8 cellular contexts compared by ENCODE assay signal in the genomic region with DNA sequence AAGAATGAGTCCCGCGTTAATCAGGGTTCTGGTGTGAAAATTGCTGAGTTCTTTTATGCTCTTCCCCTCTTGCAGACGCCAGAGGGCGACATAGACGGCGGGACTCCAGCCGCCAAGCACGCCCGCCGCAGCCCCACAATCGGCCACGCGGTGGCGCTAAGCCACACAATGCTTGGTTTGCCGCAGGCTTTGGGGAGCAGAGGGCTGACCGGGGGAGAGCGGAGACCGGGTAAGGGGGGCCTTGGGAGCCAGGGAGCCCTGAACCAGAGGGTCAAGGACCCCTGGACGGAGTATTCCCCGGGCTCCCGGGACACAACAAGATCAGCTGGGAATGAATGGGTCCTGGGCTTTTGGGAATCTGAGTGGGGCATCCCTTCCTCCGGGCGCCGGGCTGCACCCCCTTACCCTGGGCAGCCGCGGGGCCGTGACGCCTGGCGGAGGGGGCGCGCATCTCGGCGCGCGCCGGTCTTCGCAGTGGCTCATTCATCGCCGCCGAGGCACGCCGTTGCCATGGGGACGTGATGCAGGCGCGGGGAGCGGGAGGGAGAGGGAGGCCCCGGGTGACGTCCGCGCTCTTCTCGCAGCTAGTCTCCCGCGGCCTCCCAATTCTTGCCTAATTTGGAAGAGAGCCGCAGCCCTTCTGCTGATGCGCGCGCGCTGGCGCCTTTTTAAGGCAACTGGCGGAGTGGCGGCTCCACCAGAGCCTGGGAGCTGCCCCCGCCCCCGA. TPM values are rescaled to one million over a fixed set of nuclear protein-coding genes. Genes with fewer than 3 reads are reported as not detected.
DNase-seq lines count a peak whose midpoint lies in the region; ATAC-seq and TF ChIP-seq lines count a peak whose summit lies in the region.

No MANE protein-coding gene starts in this region.

- peaks cover 19% of the 10 kb centered on the region for H3K27me3 Mint-ChIP-seq in activated T-helper 17 cell treated with anti-CD3 and anti-CD28 coated beads, Interleukin-2, amount 50 U/mL, for 72 hours
- peaks cover 60% of the 10 kb centered on the region for H3K27me3 Mint-ChIP-seq in nephron (ENCODE audit: low read depth)

- peaks cover 4% of the 10 kb centered on the region for H3K4me1 Mint-ChIP-seq in activated T-helper 17 cell treated with anti-CD3 and anti-CD28 coated beads, Interleukin-2, amount 50 U/mL, for 72 hours
- H3K4me1 Mint-ChIP-seq in nephron, result no peaks in the 10 kb centered on the region

- H3K9me3 ChIP-seq in A673 (ENCODE audit: low read depth, low read length, poor library complexity, severe bottlenecking), result no peaks in the 10 kb centered on the region

- peaks cover 4% of the 10 kb centered on the region for H3K4me1 ChIP-seq in A673 (ENCODE audit: insufficient read depth, low read length, poor library complexity, severe bottlenecking)

- peak overlapping the region; percentile 74 for H3K4me3 Mint-ChIP-seq in activated T-helper 17 cell treated with anti-CD3 and anti-CD28 coated beads, Interleukin-2, amount 50 U/mL, for 72 hours
- H3K4me3 Mint-ChIP-seq in nephron, result peak overlapping the region; percentile 80 to 88 (median 84)

- POLR2A ChIA-PET in A673 (lab: Charles Lee; ENCODE audit: low non-redundant PET), result interaction anchor here (1.0 kb wide), 1 partner anchor 269 kb away, joined by 3 read pairs; a partner anchor contains a TSS

- no TSS peak for BruUV-seq in A673 (replicated peaks; lab: Mats Ljungman, UMichigan)

- no peaks in the 10 kb centered on the region for H3K36me3 Mint-ChIP-seq in activated T-helper 17 cell treated with anti-CD3 and anti-CD28 coated beads, Interleukin-2, amount 50 U/mL, for 72 hours (ENCODE audit: low read depth)
- H3K36me3 Mint-ChIP-seq in nephron (ENCODE audit: low read depth), result no peaks in the 10 kb centered on the region

- peak overlapping the region; percentile 76 for H3K27ac ChIP-seq in A673 (ENCODE audit: low read depth, low read length, poor library complexity, severe bottlenecking)

- intact Hi-C loops in A673 (cut with micrococcal nuclease; ENCODE audit: unreplicated experiment), result loop anchor here (1.0 to 5.0 kb wide), 5 partner anchors 22 to 424 kb away; a partner anchor contains a TSS

- H3K36me3 ChIP-seq in A673 (ENCODE audit: insufficient read depth, low read length, poor library complexity, severe bottlenecking), result no peaks in the 10 kb centered on the region

- DNase-seq in A673 (ENCODE audit: low spot score) (peak; percentile 97), LoVo (ENCODE audit: low spot score) (peak; percentile 80), RPMI8226 (peak; percentile 93), fibroblast of the aortic adventitia (ENCODE audit: low read depth) (peak; percentile 85)
- DNase-seq in stimulated activated naive CD4-positive, alpha-beta T cell (lab: John Stamatoyannopoulos, UW), result peak; percentile 79 to 92 (median 88)

- TF ChIP-seq CTCF in A673 (conservative IDR thresholded peaks at IDR 0.05; ENCODE audit: low read depth, low read length), result peak; percentile 100
- peak; percentile 100 for TF ChIP-seq CTCF in fibroblast of the aortic adventitia (IDR thresholded peaks at IDR 0.05; ENCODE audit: insufficient read depth, low read length)
- TF ChIP-seq CTCF in nephron (IDR thresholded peaks at IDR 0.05; ENCODE audit: unreplicated experiment in 3 of 3), result peak; percentile 100

- H3K4me3 ChIP-seq in A673 (ENCODE audit: low read depth, low read length, poor library complexity, severe bottlenecking) (peak overlapping the region; percentile 43), fibroblast of the aortic adventitia (ENCODE audit: low read depth, low read length) (peak overlapping the region; percentile 60)

- ATAC-seq in GM18868 (IDR thresholded peaks at IDR 0.05; ENCODE audit: unreplicated experiment), result peak; percentile 67
- peak; percentile 86 for ATAC-seq in activated T-helper 17 cell treated with anti-CD3 and anti-CD28 coated beads, Interleukin-2, amount 50 U/mL, for 72 hours (replicated peaks)

- no peak overlapping the region for H3K27ac Mint-ChIP-seq in activated T-helper 17 cell treated with anti-CD3 and anti-CD28 coated beads, Interleukin-2, amount 50 U/mL, for 72 hours
- no peak overlapping the region for H3K27ac Mint-ChIP-seq in nephron

- H3K27me3 ChIP-seq in A673 (replicated peaks; ENCODE audit: insufficient read depth, low read depth, low read length, poor library complexity), result peaks cover 26% of the 10 kb centered on the region

- CTCF ChIA-PET in A673 (lab: Charles Lee), result interaction anchor here (0.7 to 2.1 kb wide), 9 partner anchors 8 to 270 kb away, joined by 3 to 10 read pairs (median 3); a partner anchor contains a TSS

- H3K9me3 Mint-ChIP-seq in activated T-helper 17 cell treated with anti-CD3 and anti-CD28 coated beads, Interleukin-2, amount 50 U/mL, for 72 hours, result no peaks in the 10 kb centered on the region
- H3K9me3 Mint-ChIP-seq in nephron, result no peaks in the 10 kb centered on the region

RNA-seq across cellular contexts. Expression of a gene that starts 12.2 kb away (rescaled TPM):
- total RNA-seq in A673 (2021) (not detected in 2 replicates), fibroblast of the aortic adventitia (ENCODE audit: low replicate concordance) (0.18 TPM in 1 of 2 replicates, not detected in the other)
- under 1 TPM; 0.21 to 0.28 TPM for total RNA-seq in activated T-helper 17 cell treated with anti-CD3 and anti-CD28 coated beads, Interleukin-2, amount 50 U/mL, for 72 hours

RNA-seq across cellular contexts. Expression of a gene that starts 30.0 kb away (rescaled TPM):
- total RNA-seq in A673 (2021), result 96.5 and 97.9 TPM in 2 replicates
- total RNA-seq in activated T-helper 17 cell treated with anti-CD3 and anti-CD28 coated beads, Interleukin-2, amount 50 U/mL, for 72 hours, result 100 to 1,000 TPM in 1 of 2 donors, 10 to 100 TPM in 1; 56.1 to 131 TPM
- total RNA-seq in fibroblast of the aortic adventitia (ENCODE audit: low replicate concordance), result 39.4 and 40.0 TPM in 2 replicates

RNA-seq across cellular contexts. Expression of a gene that starts 37.1 kb away (rescaled TPM):
- total RNA-seq in A673 (2021) (60.4 and 62.4 TPM in 2 replicates), fibroblast of the aortic adventitia (ENCODE audit: low replicate concordance) (0.36 TPM in 1 of 2 replicates, not detected in the other)
- 1 to 10 TPM; 7.6 to 9.1 TPM for total RNA-seq in activated T-helper 17 cell treated with anti-CD3 and anti-CD28 coated beads, Interleukin-2, amount 50 U/mL, for 72 hours

RNA-seq across cellular contexts. Expression of a gene that starts 58.1 kb away (rescaled TPM):
- total RNA-seq in A673 (2021) (15.4 and 18.5 TPM in 2 replicates), fibroblast of the aortic adventitia (ENCODE audit: low replicate concordance) (9.0 and 10.8 TPM in 2 replicates)
- total RNA-seq in activated T-helper 17 cell treated with anti-CD3 and anti-CD28 coated beads, Interleukin-2, amount 50 U/mL, for 72 hours, result 10 to 100 TPM in 1 of 2 donors, 1 to 10 TPM in 1; 8.1 to 17.5 TPM

Comparison
In these comparisons a context has a peak if more than half of its experiments do, and no peak if none do; other contexts are left out.
1. Peak in every context shown above with its lines: DNase-seq, ATAC-seq, H3K4me3 ChIP-seq and H3K27ac ChIP-seq.